In genomic region chr12:8702159-8702558, GRCh38 we compare ENCODE assay signal across 20 cellular contexts. TPM values are rescaled to one million over a fixed set of nuclear protein-coding genes. Genes with fewer than 3 reads are reported as not detected.
"Had no signal": no experiment of that assay in that cellular context is flagged by ENCODE, and none has a peak within 500 bp of the region (broad histone marks: within the 10 kb centered on the region; RNA-seq: fewer than 3 reads in every experiment).

No MANE protein-coding gene starts in this region.

- ATAC-seq: activated T-helper 17 cell treated with anti-CD3 and anti-CD28 coated beads, Interleukin-2, amount 50 U/mL, for 72 hours; esophagus mucosa; gastroesophageal sphincter; heart left ventricle; left ventricle myocardium superior; naive thymus-derived CD4-positive, alpha-beta T cell; pancreas; stimulated activated effector memory CD8-positive, alpha-beta T cell treated with anti-CD3 and anti-CD28 coated beads, Interleukin-12 subunit alpha, Interleukin-12 subunit beta, amount 100 ng/mL, for 72 hours had no signal

- H3K36me3 Mint-ChIP-seq: activated CD4-positive, alpha-beta memory T cell treated with anti-CD3 and anti-CD28 coated beads for 36 hours had no signal

- H3K27me3 Mint-ChIP-seq: activated CD4-positive, alpha-beta memory T cell treated with anti-CD3 and anti-CD28 coated beads for 36 hours; memory B cell had no signal

- H3K9me3 ChIP-seq: breast epithelium, gastroesophageal sphincter, heart left ventricle, pancreas, sigmoid colon, stomach had no signal

- DNase-seq: activated CD4-positive, alpha-beta memory T cell treated with anti-CD3 and anti-CD28 coated beads for 36 hours; activated CD4-positive, alpha-beta T cell treated with anti-CD3 and anti-CD28 coated beads for 4 hours; activated naive CD4-positive, alpha-beta T cell treated with anti-CD3 and anti-CD28 coated beads for 36 hours; activated T-cell treated with anti-CD3 and anti-CD28 coated beads, Interleukin-2, amount 50 U/mL, for 1 hour; aorta; effector CD4-positive, alpha-beta T cell; heart left ventricle; left ventricle myocardium superior; naive thymus-derived CD4-positive, alpha-beta T cell; pancreas; sigmoid colon; stimulated activated CD4-positive, alpha-beta T cell treated with anti-CD3 and anti-CD28 coated beads, Interleukin-4, amount 100 ng/mL, for 24 hours; stomach had no signal

- H3K27ac ChIP-seq: breast epithelium, pancreas, stomach had no signal

- H3K27me3 ChIP-seq: breast epithelium, gastroesophageal sphincter, heart left ventricle, pancreas, sigmoid colon, stomach had no signal

- H3K9me3 Mint-ChIP-seq: activated CD4-positive, alpha-beta memory T cell treated with anti-CD3 and anti-CD28 coated beads for 36 hours; activated naive CD4-positive, alpha-beta T cell treated with anti-CD3 and anti-CD28 coated beads for 36 hours; activated T-helper 17 cell treated with anti-CD3 and anti-CD28 coated beads, Interleukin-2, amount 50 U/mL, for 72 hours; memory B cell; stimulated activated effector memory CD8-positive, alpha-beta T cell treated with anti-CD3 and anti-CD28 coated beads, Interleukin-12 subunit alpha, Interleukin-12 subunit beta, amount 100 ng/mL, for 72 hours; T-helper 2 cell treated with Interferon-gamma antibody and Interleukin-4, amounts not matched to agents 5 μg/mL and 100 μg/mL, for 36 hours had no signal

- H3K4me3 ChIP-seq: breast epithelium, gastroesophageal sphincter, pancreas, sigmoid colon, stomach had no signal

- H3K4me3 Mint-ChIP-seq: activated CD4-positive, alpha-beta memory T cell treated with anti-CD3 and anti-CD28 coated beads for 36 hours; activated naive CD4-positive, alpha-beta T cell treated with anti-CD3 and anti-CD28 coated beads for 36 hours; activated T-helper 17 cell treated with anti-CD3 and anti-CD28 coated beads, Interleukin-2, amount 50 U/mL, for 72 hours; memory B cell; naive thymus-derived CD4-positive, alpha-beta T cell; stimulated activated effector memory CD8-positive, alpha-beta T cell treated with anti-CD3 and anti-CD28 coated beads, Interleukin-12 subunit alpha, Interleukin-12 subunit beta, amount 100 ng/mL, for 72 hours; T-helper 2 cell treated with Interferon-gamma antibody and Interleukin-4, amounts not matched to agents 5 μg/mL and 100 μg/mL, for 36 hours had no signal

- H3K27ac Mint-ChIP-seq: activated CD4-positive, alpha-beta memory T cell treated with anti-CD3 and anti-CD28 coated beads for 36 hours; activated naive CD4-positive, alpha-beta T cell treated with anti-CD3 and anti-CD28 coated beads for 36 hours; activated T-helper 17 cell treated with anti-CD3 and anti-CD28 coated beads, Interleukin-2, amount 50 U/mL, for 72 hours; memory B cell; stimulated activated effector memory CD8-positive, alpha-beta T cell treated with anti-CD3 and anti-CD28 coated beads, Interleukin-12 subunit alpha, Interleukin-12 subunit beta, amount 100 ng/mL, for 72 hours; T-helper 2 cell treated with Interferon-gamma antibody and Interleukin-4, amounts not matched to agents 5 μg/mL and 100 μg/mL, for 36 hours had no signal

- H3K36me3 ChIP-seq: breast epithelium, gastroesophageal sphincter, heart left ventricle, pancreas, sigmoid colon, stomach had no signal

RNA-seq across cellular contexts. Expression of gene MFAP5, which starts 39.5 kb away (rescaled TPM):
- total RNA-seq: activated CD4-positive, alpha-beta memory T cell treated with anti-CD3 and anti-CD28 coated beads for 36 hours; activated naive CD4-positive, alpha-beta T cell treated with anti-CD3 and anti-CD28 coated beads for 36 hours; activated T-helper 17 cell treated with anti-CD3 and anti-CD28 coated beads, Interleukin-2, amount 50 U/mL, for 72 hours; naive thymus-derived CD4-positive, alpha-beta T cell had no signal
